Comparison of ENCODE assay signal across 13 cellular contexts in the genomic region with DNA sequence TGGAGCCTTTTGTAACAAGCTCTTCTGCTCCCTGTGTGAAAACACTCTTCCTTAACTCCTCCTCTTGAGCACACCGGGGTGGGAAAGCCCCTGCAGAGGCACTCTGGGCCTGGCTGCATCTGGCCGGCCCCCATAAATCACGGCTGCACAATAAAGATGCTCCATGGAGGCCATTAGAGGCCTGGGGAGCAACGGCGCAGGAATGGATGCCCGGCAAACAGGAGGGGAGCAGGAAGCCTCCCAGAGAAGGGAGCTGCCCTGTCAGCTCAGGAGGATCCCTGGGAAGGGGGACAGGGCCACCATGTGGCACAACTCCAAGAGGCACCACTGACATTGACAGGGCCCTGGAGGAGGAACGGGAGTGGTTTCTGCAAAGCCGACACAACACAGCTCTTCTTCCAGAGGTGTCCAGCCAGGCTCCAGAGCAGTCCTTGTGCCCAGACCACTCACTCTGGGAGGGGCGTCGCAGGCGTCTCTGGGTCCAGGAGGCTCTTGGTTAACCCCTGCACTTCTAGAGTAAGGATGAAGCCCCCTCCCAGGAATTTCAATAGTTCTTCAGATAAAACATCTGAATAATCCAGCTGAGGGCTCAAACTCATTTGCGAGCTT.
DNase-seq lines count a peak whose midpoint lies in the region; TF ChIP-seq lines count a peak whose summit lies in the region.
"Had no signal": no experiment of that assay in that cellular context is flagged by ENCODE, and none has a peak within 500 bp of the region (broad histone marks: within the 10 kb centered on the region; RNA-seq: fewer than 3 reads in every experiment).

No MANE protein-coding gene starts in this region.

- H3K4me3 ChIP-seq in CD8-positive, alpha-beta memory T cell (ENCODE audit: low read length) = no peak overlapping the region
- no peak overlapping the region for H3K4me3 ChIP-seq in left ventricle myocardium inferior
- H3K4me3 ChIP-seq: left lung had no signal

- H3K9me3 ChIP-seq in CD8-positive, alpha-beta memory T cell (ENCODE audit: low read length) = no peaks in the 10 kb centered on the region
- no peaks in the 10 kb centered on the region for H3K9me3 ChIP-seq in left ventricle myocardium inferior (replicated peaks)
- H3K9me3 ChIP-seq: left lung had no signal

- peak; percentile 13 for DNase-seq in Daoy (ENCODE audit: low read depth)
- peak; percentile 95 for DNase-seq in NCI-H146 (lab: John Stamatoyannopoulos, UW)
- DNase-seq in RPMI7951 (ENCODE audit: low read depth) = peak; percentile 8
- peak; percentile 96 for DNase-seq in left kidney (ENCODE audit: low read depth, low spot score)
- no peak for DNase-seq in stimulated activated CD4-positive, alpha-beta T cell treated with anti-CD3 and anti-CD28 coated beads, Interleukin-4, amount 100 ng/mL, for 24 hours
- no peak for DNase-seq in CD8-positive, alpha-beta memory T cell
- DNase-seq in left ventricle myocardium inferior = no peak
- DNase-seq in NOMO-1 treated with DMSO at 0.1 percent for 48 hours (lab: John Stamatoyannopoulos, UW; ENCODE audit: unreplicated experiment) = no peak
- DNase-seq: activated naive CD8-positive, alpha-beta T cell treated with anti-CD3 and anti-CD28 coated beads for 36 hours; IMR-90; stimulated activated naive CD8-positive, alpha-beta T cell treated with anti-CD3 and anti-CD28 coated beads, Interleukin-15, Interleukin-2, amounts not matched to agents 100 U/mL and 50 U/mL, for 24 hours had no signal

- POLR2A ChIA-PET in CD8-positive, alpha-beta memory T cell (lab: Charles Lee) = no interaction called here

- no peaks in the 10 kb centered on the region for H3K4me1 ChIP-seq in CD8-positive, alpha-beta memory T cell (ENCODE audit: insufficient read depth, low read length)
- H3K4me1 ChIP-seq in left ventricle myocardium inferior = no peaks in the 10 kb centered on the region
- H3K4me1 ChIP-seq: left lung had no signal

- peaks cover 2 to 8% (median 3%) of the 10 kb centered on the region in 5 donors for H3K9me3 Mint-ChIP-seq in CD8-positive, alpha-beta memory T cell
- H3K9me3 Mint-ChIP-seq: activated naive CD8-positive, alpha-beta T cell treated with anti-CD3 and anti-CD28 coated beads for 36 hours had no signal

- TF ChIP-seq CTCF in left ventricle myocardium inferior (IDR thresholded peaks at IDR 0.05; ENCODE audit: borderline replicate concordance) = no peak

- H3K27me3 Mint-ChIP-seq in CD8-positive, alpha-beta memory T cell = peaks cover 0 to 2% of the 10 kb centered on the region in 2 donors
- H3K27me3 Mint-ChIP-seq: activated naive CD8-positive, alpha-beta T cell treated with anti-CD3 and anti-CD28 coated beads for 36 hours; central memory CD8-positive, alpha-beta T cell had no signal

- intact Hi-C loops in left ventricle myocardium inferior (cut with micrococcal nuclease) = no loop called here

- no peaks in the 10 kb centered on the region for H3K4me1 Mint-ChIP-seq in CD8-positive, alpha-beta memory T cell
- H3K4me1 Mint-ChIP-seq: activated naive CD8-positive, alpha-beta T cell treated with anti-CD3 and anti-CD28 coated beads for 36 hours; central memory CD8-positive, alpha-beta T cell had no signal

- H3K27me3 ChIP-seq in CD8-positive, alpha-beta memory T cell (ENCODE audit: insufficient read depth, low read length, poor library complexity, severe bottlenecking) = no peaks in the 10 kb centered on the region
- peaks cover 88% of the 10 kb centered on the region for H3K27me3 ChIP-seq in left ventricle myocardium inferior (ENCODE audit: low read depth)

- no peaks in the 10 kb centered on the region for H3K36me3 Mint-ChIP-seq in CD8-positive, alpha-beta memory T cell
- H3K36me3 Mint-ChIP-seq: activated naive CD8-positive, alpha-beta T cell treated with anti-CD3 and anti-CD28 coated beads for 36 hours had no signal

- no peak overlapping the region for H3K27ac ChIP-seq in CD8-positive, alpha-beta memory T cell (ENCODE audit: low read depth, low read length)
- H3K27ac ChIP-seq in left ventricle myocardium inferior (replicated peaks) = no peak overlapping the region
- H3K27ac ChIP-seq: left lung had no signal

- no peaks in the 10 kb centered on the region for H3K36me3 ChIP-seq in CD8-positive, alpha-beta memory T cell (ENCODE audit: insufficient read depth, low read length)
- H3K36me3 ChIP-seq in left ventricle myocardium inferior = no peaks in the 10 kb centered on the region
- H3K36me3 ChIP-seq: left lung had no signal

- H3K27ac Mint-ChIP-seq in CD8-positive, alpha-beta memory T cell = no peak overlapping the region
- H3K27ac Mint-ChIP-seq: activated naive CD8-positive, alpha-beta T cell treated with anti-CD3 and anti-CD28 coated beads for 36 hours had no signal

- CTCF ChIA-PET in CD8-positive, alpha-beta memory T cell (lab: Charles Lee) = no interaction called here

- H3K4me3 Mint-ChIP-seq in CD8-positive, alpha-beta memory T cell = no peak overlapping the region
- H3K4me3 Mint-ChIP-seq: activated naive CD8-positive, alpha-beta T cell treated with anti-CD3 and anti-CD28 coated beads for 36 hours; central memory CD8-positive, alpha-beta T cell had no signal

Comparison
In these comparisons a context has a peak if more than half of its experiments do, and no peak if none do; other contexts are left out.
1. DNase-seq: peak in Daoy (single experiment), NCI-H146 (single experiment), RPMI7951 (single experiment) and left kidney (single experiment); none in stimulated activated CD4-positive, alpha-beta T cell treated with anti-CD3 and anti-CD28 coated beads, Interleukin-4, amount 100 ng/mL, for 24 hours (single experiment), CD8-positive, alpha-beta memory T cell (0 of 5), left ventricle myocardium inferior (single experiment) and NOMO-1 treated with DMSO at 0.1 percent for 48 hours (single experiment).